In the genomic region with DNA sequence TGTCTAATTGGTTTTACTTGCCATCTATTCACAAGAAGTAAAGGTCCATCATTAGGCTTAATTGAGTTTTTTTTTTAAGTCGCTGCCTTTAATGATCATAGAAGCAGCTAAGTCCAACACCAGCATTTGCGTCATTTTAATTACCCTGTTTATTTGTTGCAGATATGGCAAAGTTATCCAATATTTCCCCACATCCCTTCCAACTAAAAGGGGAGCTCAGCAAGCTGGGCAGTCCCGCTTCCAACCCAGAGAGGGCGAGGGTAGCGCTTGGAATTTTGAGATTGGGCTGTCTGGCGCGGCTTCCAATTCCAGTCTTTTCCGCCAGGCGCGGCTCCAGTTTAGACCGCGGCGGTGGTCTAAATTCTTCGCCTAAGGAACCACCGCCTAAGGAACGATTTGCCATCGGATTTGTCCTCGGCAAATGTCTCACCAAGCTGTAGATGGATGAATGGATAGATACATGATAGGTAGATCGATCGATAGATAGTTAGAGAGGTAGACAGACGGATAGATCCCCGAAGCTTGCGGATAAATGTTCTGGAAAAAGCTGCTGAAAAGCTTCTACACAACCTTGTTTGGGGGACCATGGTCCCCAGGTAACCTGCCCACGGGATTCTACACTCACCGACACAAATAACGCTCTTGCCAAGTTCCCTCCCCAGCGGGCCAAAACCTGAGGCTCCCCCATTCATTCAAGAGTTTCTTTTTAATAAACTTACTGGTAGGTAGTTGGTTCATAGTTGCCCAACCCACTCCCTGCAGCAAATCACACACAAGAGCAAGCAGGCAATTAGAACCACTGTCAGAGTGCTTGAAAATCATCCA, we compare ENCODE assay signal across 21 cellular contexts. TPM values are rescaled to one million over a fixed set of nuclear protein-coding genes. Genes with fewer than 3 reads are reported as not detected.
DNase-seq lines count a peak whose midpoint lies in the region; ATAC-seq and TF ChIP-seq lines count a peak whose summit lies in the region.
"Had no signal": no experiment of that assay in that cellular context is flagged by ENCODE, and none has a peak within 500 bp of the region (broad histone marks: within the 10 kb centered on the region; RNA-seq: fewer than 3 reads in every experiment).

No MANE protein-coding gene starts in this region.

- H3K9me3 Mint-ChIP-seq in activated T-helper 1 cell treated with anti-CD3 and anti-CD28 coated beads, Interleukin-12 subunit alpha, Interleukin-12 subunit beta, Interleukin-2, Interleukin-4 antibody, amounts not matched to agents 30 ng/mL and 10 ng/mL and 1 ng/mL, durations not matched to agents 14 hours and 24 hours and 36 hours = no peaks in the 10 kb centered on the region
- H3K9me3 Mint-ChIP-seq in progenitor cell of endocrine pancreas (ENCODE audit: low read depth) (no peaks in the 10 kb centered on the region), immature natural killer cell (peaks cover 18 to 81% (median 24%) of the 10 kb centered on the region in 6 donors)

- peak overlapping the region; percentile 79 for H3K27ac Mint-ChIP-seq in activated T-helper 1 cell treated with anti-CD3 and anti-CD28 coated beads, Interleukin-12 subunit alpha, Interleukin-12 subunit beta, Interleukin-2, Interleukin-4 antibody, amounts not matched to agents 30 ng/mL and 10 ng/mL and 1 ng/mL, durations not matched to agents 14 hours and 24 hours and 36 hours
- H3K27ac Mint-ChIP-seq in progenitor cell of endocrine pancreas (no peak overlapping the region), immature natural killer cell (no peak overlapping the region)
- H3K27ac Mint-ChIP-seq: activated naive CD8-positive, alpha-beta T cell treated with anti-CD3 and anti-CD28 coated beads, Interleukin-2, amount 50 U/mL, for 24 hours had no signal

- H3K27me3 Mint-ChIP-seq in activated T-helper 1 cell treated with anti-CD3 and anti-CD28 coated beads, Interleukin-12 subunit alpha, Interleukin-12 subunit beta, Interleukin-2, Interleukin-4 antibody, amounts not matched to agents 30 ng/mL and 10 ng/mL and 1 ng/mL, durations not matched to agents 14 hours and 24 hours and 36 hours (ENCODE audit: insufficient read depth) = peaks cover 74% of the 10 kb centered on the region
- H3K27me3 Mint-ChIP-seq in progenitor cell of endocrine pancreas (peaks cover 99% of the 10 kb centered on the region), immature natural killer cell (ENCODE audit: low read depth in 3 of 3) (peaks cover 12 to 30% (median 18%) of the 10 kb centered on the region in 3 donors)

- intact Hi-C loops in activated T-helper 1 cell treated with anti-CD3 and anti-CD28 coated beads, Interleukin-12 subunit alpha, Interleukin-12 subunit beta, Interleukin-2, Interleukin-4 antibody, amounts not matched to agents 30 ng/mL and 10 ng/mL and 1 ng/mL, durations not matched to agents 14 hours and 24 hours and 36 hours (cut with micrococcal nuclease) = loop anchor here (2.0 kb wide), 1 partner anchor 58 kb away; no protein-coding TSS in a partner anchor

- H3K4me3 ChIP-seq in HFF-Myc (replicated peaks; ENCODE audit: low read depth, low read length) (no peak overlapping the region), fibroblast of the aortic adventitia (ENCODE audit: low read depth, low read length) (no peak overlapping the region)
- H3K4me3 ChIP-seq: heart left ventricle, smooth muscle cell, thoracic aorta had no signal

- no peak for ATAC-seq in GM21786 (IDR thresholded peaks at IDR 0.05; ENCODE audit: unreplicated experiment)
- ATAC-seq: activated naive CD8-positive, alpha-beta T cell treated with anti-CD3 and anti-CD28 coated beads, Interleukin-2, amount 50 U/mL, for 24 hours; heart left ventricle; left cardiac atrium had no signal

- no peak overlapping the region for H3K4me3 Mint-ChIP-seq in activated T-helper 1 cell treated with anti-CD3 and anti-CD28 coated beads, Interleukin-12 subunit alpha, Interleukin-12 subunit beta, Interleukin-2, Interleukin-4 antibody, amounts not matched to agents 30 ng/mL and 10 ng/mL and 1 ng/mL, durations not matched to agents 14 hours and 24 hours and 36 hours
- no peak overlapping the region for H3K4me3 Mint-ChIP-seq in progenitor cell of endocrine pancreas (ENCODE audit: low read depth)
- peak overlapping the region in 1 of 5 donors; percentile 17 for H3K4me3 Mint-ChIP-seq in immature natural killer cell
- H3K4me3 Mint-ChIP-seq: activated naive CD8-positive, alpha-beta T cell treated with anti-CD3 and anti-CD28 coated beads, Interleukin-2, amount 50 U/mL, for 24 hours had no signal

- TF ChIP-seq CTCF in HFF-Myc (IDR thresholded peaks at IDR 0.05; ENCODE audit: low read depth, low read length, missing control alignments) (peak; percentile 44), fibroblast of the aortic adventitia (IDR thresholded peaks at IDR 0.05; ENCODE audit: insufficient read depth, low read length) (peak; percentile 31), progenitor cell of endocrine pancreas (IDR thresholded peaks at IDR 0.05; ENCODE audit: unreplicated experiment) (peak; percentile 58)

- DNase-seq in HFF-Myc (ENCODE audit: extremely low read depth, low read depth) (peak; percentile 3), fibroblast of the aortic adventitia (ENCODE audit: low read depth) (no peak), progenitor cell of endocrine pancreas (ENCODE audit: low spot score, unreplicated experiment) (no peak), immature natural killer cell (no peak)
- DNase-seq in activated T-helper 1 cell treated with anti-CD3 and anti-CD28 coated beads, Interleukin-12 subunit alpha, Interleukin-12 subunit beta, Interleukin-2, Interleukin-4 antibody, amounts not matched to agents 30 ng/mL and 10 ng/mL and 1 ng/mL, durations not matched to agents 14 hours and 24 hours and 36 hours (ENCODE audit: low spot score) = no peak
- DNase-seq in activated effector memory CD4-positive, alpha-beta T cell treated with Interleukin-2 at 50 U/mL for 16 hours = no peak
- DNase-seq: activated CD4-positive, alpha-beta T cell treated with anti-CD3 and anti-CD28 coated beads for 4 hours; activated naive CD8-positive, alpha-beta T cell treated with anti-CD3 and anti-CD28 coated beads, Interleukin-2, amount 50 U/mL, for 24 hours; activated T-cell treated with anti-CD3 and anti-CD28 coated beads, Interleukin-2, amount 50 U/mL, for 1 hour; C1 segment of cervical spinal cord; DMS153; heart left ventricle; left cardiac atrium; MM.1S; NCI-H2029; NCI-H524; SIG-M5 had no signal

- H3K36me3 Mint-ChIP-seq in activated T-helper 1 cell treated with anti-CD3 and anti-CD28 coated beads, Interleukin-12 subunit alpha, Interleukin-12 subunit beta, Interleukin-2, Interleukin-4 antibody, amounts not matched to agents 30 ng/mL and 10 ng/mL and 1 ng/mL, durations not matched to agents 14 hours and 24 hours and 36 hours (ENCODE audit: low read depth) = no peaks in the 10 kb centered on the region
- H3K36me3 Mint-ChIP-seq in progenitor cell of endocrine pancreas (ENCODE audit: insufficient read depth) (no peaks in the 10 kb centered on the region), immature natural killer cell (peaks cover 0 to 8% (median 0%) of the 10 kb centered on the region in 3 donors)

- H3K4me1 Mint-ChIP-seq in activated T-helper 1 cell treated with anti-CD3 and anti-CD28 coated beads, Interleukin-12 subunit alpha, Interleukin-12 subunit beta, Interleukin-2, Interleukin-4 antibody, amounts not matched to agents 30 ng/mL and 10 ng/mL and 1 ng/mL, durations not matched to agents 14 hours and 24 hours and 36 hours (ENCODE audit: low read depth) = no peaks in the 10 kb centered on the region
- H3K4me1 Mint-ChIP-seq in progenitor cell of endocrine pancreas (ENCODE audit: low read depth) (no peaks in the 10 kb centered on the region), immature natural killer cell (no peaks in the 10 kb centered on the region)
- H3K4me1 Mint-ChIP-seq: activated naive CD8-positive, alpha-beta T cell treated with anti-CD3 and anti-CD28 coated beads, Interleukin-2, amount 50 U/mL, for 24 hours had no signal

RNA-seq across cellular contexts. Expression of a gene that starts 49.2 kb away (rescaled TPM):
- not detected in 2 replicates for total RNA-seq in activated T-helper 1 cell treated with anti-CD3 and anti-CD28 coated beads, Interleukin-12 subunit alpha, Interleukin-12 subunit beta, Interleukin-2, Interleukin-4 antibody, amounts not matched to agents 30 ng/mL and 10 ng/mL and 1 ng/mL, durations not matched to agents 14 hours and 24 hours and 36 hours
- total RNA-seq in fibroblast of the aortic adventitia (ENCODE audit: low replicate concordance) (not detected in 2 replicates), progenitor cell of endocrine pancreas (not detected in 2 replicates)
- not detected for polyA plus RNA-seq in immature natural killer cell
- total RNA-seq: epithelial cell of proximal tubule, heart left ventricle, left cardiac atrium, smooth muscle cell, thoracic aorta had no signal
- polyA plus RNA-seq: heart left ventricle, smooth muscle cell had no signal

RNA-seq across cellular contexts. Expression of a gene that starts 52.0 kb away (rescaled TPM):
- total RNA-seq in activated T-helper 1 cell treated with anti-CD3 and anti-CD28 coated beads, Interleukin-12 subunit alpha, Interleukin-12 subunit beta, Interleukin-2, Interleukin-4 antibody, amounts not matched to agents 30 ng/mL and 10 ng/mL and 1 ng/mL, durations not matched to agents 14 hours and 24 hours and 36 hours = not detected in 2 replicates
- total RNA-seq in fibroblast of the aortic adventitia (ENCODE audit: low replicate concordance) = 0.18 TPM in 1 of 2 replicates, not detected in the other
- total RNA-seq in progenitor cell of endocrine pancreas = 0.40 and 0.77 TPM in 2 replicates
- not detected for polyA plus RNA-seq in immature natural killer cell
- total RNA-seq: epithelial cell of proximal tubule, left cardiac atrium, smooth muscle cell had no signal
- polyA plus RNA-seq: heart left ventricle, smooth muscle cell had no signal
